In the genomic region with DNA sequence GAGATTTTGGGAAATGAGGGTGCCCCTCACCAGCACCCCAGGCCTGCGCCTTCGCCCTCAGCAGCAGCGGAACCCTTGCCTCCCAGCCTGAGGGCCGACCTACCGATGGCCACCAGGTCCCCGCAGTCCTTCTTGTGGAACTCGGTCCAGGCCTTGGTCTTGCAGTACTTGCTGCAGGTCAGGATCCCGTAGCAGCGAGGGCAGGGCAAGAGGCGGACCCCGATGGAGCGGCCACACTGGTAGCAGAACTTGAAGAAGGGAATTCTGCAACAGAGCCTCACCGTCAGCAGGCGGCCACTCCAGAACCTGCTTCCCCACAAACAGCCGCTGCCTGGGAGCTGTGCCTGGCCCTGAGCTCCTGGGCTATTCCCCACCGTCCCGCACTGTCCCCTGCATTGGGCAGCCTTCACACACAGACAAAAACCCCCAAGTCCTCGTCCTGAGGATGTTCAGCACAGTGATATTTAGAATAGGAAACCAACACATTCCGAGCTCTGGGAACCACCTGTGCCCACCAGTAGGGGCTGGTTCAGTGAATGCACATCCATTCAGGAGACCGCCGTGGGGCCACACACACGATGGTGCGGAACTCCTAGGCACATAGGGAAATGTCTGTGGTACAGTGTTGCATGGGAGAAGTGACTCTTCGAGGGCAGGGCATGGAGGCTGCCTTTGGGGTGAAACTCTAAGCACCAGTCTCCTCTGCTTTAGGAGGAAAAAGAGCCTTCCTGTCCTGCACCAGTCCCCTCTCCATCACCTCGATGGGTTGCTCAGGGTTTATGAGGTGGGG, we compare ENCODE assay signal across 2 cellular contexts.
TF ChIP-seq lines count a peak whose summit lies in the region.

No MANE protein-coding gene starts in this region.

TF ChIP-seq in GM23338, 12 proteins besides CTCF, POLR2A, EP300 and RAD21:
- TF ChIP-seq CREB1 (CRISPR knock-in tag; IDR thresholded peaks at IDR 0.05; ENCODE audit: low read depth) (no peak), ZNF114 (CRISPR knock-in tag; IDR thresholded peaks at IDR 0.05) (no peak), ZNF331 (CRISPR knock-in tag; IDR thresholded peaks at IDR 0.05; ENCODE audit: low read depth) (no peak), NANOG (IDR thresholded peaks at IDR 0.05; ENCODE audit: borderline replicate concordance) (no peak), JUNB (IDR thresholded peaks at IDR 0.05; ENCODE audit: unreplicated experiment) (no peak), EZH2 (IDR thresholded peaks at IDR 0.05; ENCODE audit: low read depth, unreplicated experiment) (no peak)
- TF ChIP-seq, protein P1, sequence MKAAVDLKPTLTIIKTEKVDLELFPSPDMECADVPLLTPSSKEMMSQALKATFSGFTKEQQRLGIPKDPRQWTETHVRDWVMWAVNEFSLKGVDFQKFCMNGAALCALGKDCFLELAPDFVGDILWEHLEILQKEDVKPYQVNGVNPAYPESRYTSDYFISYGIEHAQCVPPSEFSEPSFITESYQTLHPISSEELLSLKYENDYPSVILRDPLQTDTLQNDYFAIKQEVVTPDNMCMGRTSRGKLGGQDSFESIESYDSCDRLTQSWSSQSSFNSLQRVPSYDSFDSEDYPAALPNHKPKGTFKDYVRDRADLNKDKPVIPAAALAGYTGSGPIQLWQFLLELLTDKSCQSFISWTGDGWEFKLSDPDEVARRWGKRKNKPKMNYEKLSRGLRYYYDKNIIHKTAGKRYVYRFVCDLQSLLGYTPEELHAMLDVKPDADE (IDR thresholded peaks at IDR 0.05), result no peak
- TF ChIP-seq, protein P2, sequence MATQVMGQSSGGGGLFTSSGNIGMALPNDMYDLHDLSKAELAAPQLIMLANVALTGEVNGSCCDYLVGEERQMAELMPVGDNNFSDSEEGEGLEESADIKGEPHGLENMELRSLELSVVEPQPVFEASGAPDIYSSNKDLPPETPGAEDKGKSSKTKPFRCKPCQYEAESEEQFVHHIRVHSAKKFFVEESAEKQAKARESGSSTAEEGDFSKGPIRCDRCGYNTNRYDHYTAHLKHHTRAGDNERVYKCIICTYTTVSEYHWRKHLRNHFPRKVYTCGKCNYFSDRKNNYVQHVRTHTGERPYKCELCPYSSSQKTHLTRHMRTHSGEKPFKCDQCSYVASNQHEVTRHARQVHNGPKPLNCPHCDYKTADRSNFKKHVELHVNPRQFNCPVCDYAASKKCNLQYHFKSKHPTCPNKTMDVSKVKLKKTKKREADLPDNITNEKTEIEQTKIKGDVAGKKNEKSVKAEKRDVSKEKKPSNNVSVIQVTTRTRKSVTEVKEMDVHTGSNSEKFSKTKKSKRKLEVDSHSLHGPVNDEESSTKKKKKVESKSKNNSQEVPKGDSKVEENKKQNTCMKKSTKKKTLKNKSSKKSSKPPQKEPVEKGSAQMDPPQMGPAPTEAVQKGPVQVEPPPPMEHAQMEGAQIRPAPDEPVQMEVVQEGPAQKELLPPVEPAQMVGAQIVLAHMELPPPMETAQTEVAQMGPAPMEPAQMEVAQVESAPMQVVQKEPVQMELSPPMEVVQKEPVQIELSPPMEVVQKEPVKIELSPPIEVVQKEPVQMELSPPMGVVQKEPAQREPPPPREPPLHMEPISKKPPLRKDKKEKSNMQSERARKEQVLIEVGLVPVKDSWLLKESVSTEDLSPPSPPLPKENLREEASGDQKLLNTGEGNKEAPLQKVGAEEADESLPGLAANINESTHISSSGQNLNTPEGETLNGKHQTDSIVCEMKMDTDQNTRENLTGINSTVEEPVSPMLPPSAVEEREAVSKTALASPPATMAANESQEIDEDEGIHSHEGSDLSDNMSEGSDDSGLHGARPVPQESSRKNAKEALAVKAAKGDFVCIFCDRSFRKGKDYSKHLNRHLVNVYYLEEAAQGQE (IDR thresholded peaks at IDR 0.05; ENCODE audit: unreplicated experiment), result no peak

TF ChIP-seq in H1, 55 proteins besides CTCF, POLR2A, EP300 and RAD21:
- no peak for TF ChIP-seq CTBP2 (IDR thresholded peaks at IDR 0.05; ENCODE audit: borderline replicate concordance, insufficient read depth, insufficient read length, low read length)
- no peak for TF ChIP-seq RFX5 (IDR thresholded peaks at IDR 0.05; ENCODE audit: borderline replicate concordance, low read depth, low read length)
- no peak for TF ChIP-seq KDM4A (IDR thresholded peaks at IDR 0.05; ENCODE audit: low read depth, low read length, severe bottlenecking)
- no peak for TF ChIP-seq SP1 (IDR thresholded peaks at IDR 0.05; ENCODE audit: low read depth, low read length)
- no peak for TF ChIP-seq RNF2 (IDR thresholded peaks at IDR 0.05; ENCODE audit: borderline replicate concordance, low read depth, low read length, missing control alignments, poor library complexity, severe bottlenecking)
- TF ChIP-seq, protein P3, sequence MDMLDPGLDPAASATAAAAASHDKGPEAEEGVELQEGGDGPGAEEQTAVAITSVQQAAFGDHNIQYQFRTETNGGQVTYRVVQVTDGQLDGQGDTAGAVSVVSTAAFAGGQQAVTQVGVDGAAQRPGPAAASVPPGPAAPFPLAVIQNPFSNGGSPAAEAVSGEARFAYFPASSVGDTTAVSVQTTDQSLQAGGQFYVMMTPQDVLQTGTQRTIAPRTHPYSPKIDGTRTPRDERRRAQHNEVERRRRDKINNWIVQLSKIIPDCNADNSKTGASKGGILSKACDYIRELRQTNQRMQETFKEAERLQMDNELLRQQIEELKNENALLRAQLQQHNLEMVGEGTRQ (IDR thresholded peaks at IDR 0.05; ENCODE audit: low read length), result no peak
- no peak for TF ChIP-seq YY1 (IDR thresholded peaks at IDR 0.05; ENCODE audit: low read depth, low read length)
- TF ChIP-seq EZH2 (IDR thresholded peaks at IDR 0.05; ENCODE audit: low read depth, low read length, severe bottlenecking), result no peak
- no peak for TF ChIP-seq SIX5 (IDR thresholded peaks at IDR 0.05; ENCODE audit: low read depth, low read length)
- TF ChIP-seq PHF8 (conservative IDR thresholded peaks at IDR 0.05; ENCODE audit: low read depth, low read length), result no peak
- no peak for TF ChIP-seq FOSL1 (IDR thresholded peaks at IDR 0.05; ENCODE audit: insufficient read depth, low read depth, low read length)
- no peak for TF ChIP-seq TAF1 (IDR thresholded peaks at IDR 0.05; ENCODE audit: low read depth, low read length)
- TF ChIP-seq CREB1 (IDR thresholded peaks at IDR 0.05), result no peak
- TF ChIP-seq, protein P4, sequence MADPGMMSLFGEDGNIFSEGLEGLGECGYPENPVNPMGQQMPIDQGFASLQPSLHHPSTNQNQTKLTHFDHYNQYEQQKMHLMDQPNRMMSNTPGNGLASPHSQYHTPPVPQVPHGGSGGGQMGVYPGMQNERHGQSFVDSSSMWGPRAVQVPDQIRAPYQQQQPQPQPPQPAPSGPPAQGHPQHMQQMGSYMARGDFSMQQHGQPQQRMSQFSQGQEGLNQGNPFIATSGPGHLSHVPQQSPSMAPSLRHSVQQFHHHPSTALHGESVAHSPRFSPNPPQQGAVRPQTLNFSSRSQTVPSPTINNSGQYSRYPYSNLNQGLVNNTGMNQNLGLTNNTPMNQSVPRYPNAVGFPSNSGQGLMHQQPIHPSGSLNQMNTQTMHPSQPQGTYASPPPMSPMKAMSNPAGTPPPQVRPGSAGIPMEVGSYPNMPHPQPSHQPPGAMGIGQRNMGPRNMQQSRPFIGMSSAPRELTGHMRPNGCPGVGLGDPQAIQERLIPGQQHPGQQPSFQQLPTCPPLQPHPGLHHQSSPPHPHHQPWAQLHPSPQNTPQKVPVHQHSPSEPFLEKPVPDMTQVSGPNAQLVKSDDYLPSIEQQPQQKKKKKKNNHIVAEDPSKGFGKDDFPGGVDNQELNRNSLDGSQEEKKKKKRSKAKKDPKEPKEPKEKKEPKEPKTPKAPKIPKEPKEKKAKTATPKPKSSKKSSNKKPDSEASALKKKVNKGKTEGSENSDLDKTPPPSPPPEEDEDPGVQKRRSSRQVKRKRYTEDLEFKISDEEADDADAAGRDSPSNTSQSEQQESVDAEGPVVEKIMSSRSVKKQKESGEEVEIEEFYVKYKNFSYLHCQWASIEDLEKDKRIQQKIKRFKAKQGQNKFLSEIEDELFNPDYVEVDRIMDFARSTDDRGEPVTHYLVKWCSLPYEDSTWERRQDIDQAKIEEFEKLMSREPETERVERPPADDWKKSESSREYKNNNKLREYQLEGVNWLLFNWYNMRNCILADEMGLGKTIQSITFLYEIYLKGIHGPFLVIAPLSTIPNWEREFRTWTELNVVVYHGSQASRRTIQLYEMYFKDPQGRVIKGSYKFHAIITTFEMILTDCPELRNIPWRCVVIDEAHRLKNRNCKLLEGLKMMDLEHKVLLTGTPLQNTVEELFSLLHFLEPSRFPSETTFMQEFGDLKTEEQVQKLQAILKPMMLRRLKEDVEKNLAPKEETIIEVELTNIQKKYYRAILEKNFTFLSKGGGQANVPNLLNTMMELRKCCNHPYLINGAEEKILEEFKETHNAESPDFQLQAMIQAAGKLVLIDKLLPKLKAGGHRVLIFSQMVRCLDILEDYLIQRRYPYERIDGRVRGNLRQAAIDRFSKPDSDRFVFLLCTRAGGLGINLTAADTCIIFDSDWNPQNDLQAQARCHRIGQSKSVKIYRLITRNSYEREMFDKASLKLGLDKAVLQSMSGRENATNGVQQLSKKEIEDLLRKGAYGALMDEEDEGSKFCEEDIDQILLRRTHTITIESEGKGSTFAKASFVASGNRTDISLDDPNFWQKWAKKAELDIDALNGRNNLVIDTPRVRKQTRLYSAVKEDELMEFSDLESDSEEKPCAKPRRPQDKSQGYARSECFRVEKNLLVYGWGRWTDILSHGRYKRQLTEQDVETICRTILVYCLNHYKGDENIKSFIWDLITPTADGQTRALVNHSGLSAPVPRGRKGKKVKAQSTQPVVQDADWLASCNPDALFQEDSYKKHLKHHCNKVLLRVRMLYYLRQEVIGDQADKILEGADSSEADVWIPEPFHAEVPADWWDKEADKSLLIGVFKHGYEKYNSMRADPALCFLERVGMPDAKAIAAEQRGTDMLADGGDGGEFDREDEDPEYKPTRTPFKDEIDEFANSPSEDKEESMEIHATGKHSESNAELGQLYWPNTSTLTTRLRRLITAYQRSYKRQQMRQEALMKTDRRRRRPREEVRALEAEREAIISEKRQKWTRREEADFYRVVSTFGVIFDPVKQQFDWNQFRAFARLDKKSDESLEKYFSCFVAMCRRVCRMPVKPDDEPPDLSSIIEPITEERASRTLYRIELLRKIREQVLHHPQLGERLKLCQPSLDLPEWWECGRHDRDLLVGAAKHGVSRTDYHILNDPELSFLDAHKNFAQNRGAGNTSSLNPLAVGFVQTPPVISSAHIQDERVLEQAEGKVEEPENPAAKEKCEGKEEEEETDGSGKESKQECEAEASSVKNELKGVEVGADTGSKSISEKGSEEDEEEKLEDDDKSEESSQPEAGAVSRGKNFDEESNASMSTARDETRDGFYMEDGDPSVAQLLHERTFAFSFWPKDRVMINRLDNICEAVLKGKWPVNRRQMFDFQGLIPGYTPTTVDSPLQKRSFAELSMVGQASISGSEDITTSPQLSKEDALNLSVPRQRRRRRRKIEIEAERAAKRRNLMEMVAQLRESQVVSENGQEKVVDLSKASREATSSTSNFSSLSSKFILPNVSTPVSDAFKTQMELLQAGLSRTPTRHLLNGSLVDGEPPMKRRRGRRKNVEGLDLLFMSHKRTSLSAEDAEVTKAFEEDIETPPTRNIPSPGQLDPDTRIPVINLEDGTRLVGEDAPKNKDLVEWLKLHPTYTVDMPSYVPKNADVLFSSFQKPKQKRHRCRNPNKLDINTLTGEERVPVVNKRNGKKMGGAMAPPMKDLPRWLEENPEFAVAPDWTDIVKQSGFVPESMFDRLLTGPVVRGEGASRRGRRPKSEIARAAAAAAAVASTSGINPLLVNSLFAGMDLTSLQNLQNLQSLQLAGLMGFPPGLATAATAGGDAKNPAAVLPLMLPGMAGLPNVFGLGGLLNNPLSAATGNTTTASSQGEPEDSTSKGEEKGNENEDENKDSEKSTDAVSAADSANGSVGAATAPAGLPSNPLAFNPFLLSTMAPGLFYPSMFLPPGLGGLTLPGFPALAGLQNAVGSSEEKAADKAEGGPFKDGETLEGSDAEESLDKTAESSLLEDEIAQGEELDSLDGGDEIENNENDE (IDR thresholded peaks at IDR 0.05; ENCODE audit: insufficient replicate concordance, low read length), result no peak
- no peak for TF ChIP-seq HDAC6 (IDR thresholded peaks at IDR 0.05; ENCODE audit: low read depth, low read length)
- TF ChIP-seq CEBPB (IDR thresholded peaks at IDR 0.05; ENCODE audit: low read depth, low read length), result no peak
- TF ChIP-seq SUZ12 (IDR thresholded peaks at IDR 0.05; ENCODE audit: low read length), result no peak
- no peak for TF ChIP-seq NRF1 (IDR thresholded peaks at IDR 0.05; ENCODE audit: low read depth, low read length)
